ENCODE assay signal across 9 cellular contexts in genomic region chr4:23889814-23890269, GRCh38. TPM values are rescaled to one million over a fixed set of nuclear protein-coding genes. Genes with fewer than 3 reads are reported as not detected.
A peak's percentile ranks its signal among the peaks of the same experiment; 100 is the strongest.
DNase-seq lines count a peak whose midpoint lies in the region; ATAC-seq and TF ChIP-seq lines count a peak whose summit lies in the region.
"Had no signal": no experiment of that assay in that cellular context is flagged by ENCODE, and none has a peak within 500 bp of the region (broad histone marks: within the 10 kb centered on the region; RNA-seq: fewer than 3 reads in every experiment).

PPARGC1A (minus strand) TSS chr4:23890047; CDS start chr4:23889957, 90 bp downstream.

- no peak within 1 kb of the TSS for H2AK5ac ChIP-seq in mesendoderm (ENCODE audit: low read length)

- no peak within 1 kb of the TSS for H4K5ac ChIP-seq in mesendoderm (ENCODE audit: low read length)

- H3K36me3 ChIP-seq in mesendoderm (ENCODE audit: control insufficient read depth, insufficient read depth, low read length): no peaks in the 10 kb centered on the region

- no peak within 1 kb of the TSS for H3K4ac ChIP-seq in mesendoderm (ENCODE audit: low read depth, low read length)

- peak; percentile 75 for ATAC-seq in HG02588 (IDR thresholded peaks at IDR 0.05; ENCODE audit: unreplicated experiment)

- DNase-seq in C1 segment of cervical spinal cord (lab: John Stamatoyannopoulos, UW): peak in 12 of 14 donors; percentile 22 to 64 (median 32)
- peak; percentile 35 for DNase-seq in NOMO-1 treated with dmso at 0.1 percent for 144 hours (lab: John Stamatoyannopoulos, UW; ENCODE audit: unreplicated experiment)
- peak; percentile 40 for DNase-seq in epithelial cell of esophagus (ENCODE audit: low read depth)
- DNase-seq in mesendoderm: peak; percentile 43
- no peak for DNase-seq in type B pancreatic cell (ENCODE audit: extremely low spot score, unreplicated experiment)
- no peak for DNase-seq in dermis blood vessel endothelial cell
- DNase-seq in SKM-1 (lab: John Stamatoyannopoulos, UW; ENCODE audit: unreplicated experiment): no peak

- H3K27me3 Mint-ChIP-seq in type B pancreatic cell: no peaks in the 10 kb centered on the region

- H3K79me1 ChIP-seq in mesendoderm (ENCODE audit: low read length): no peaks in the 10 kb centered on the region

- no peak within 1 kb of the TSS for H3K9ac ChIP-seq in mesendoderm (ENCODE audit: low read length)

- no peak within 1 kb of the TSS for H3K18ac ChIP-seq in mesendoderm (ENCODE audit: low read length)

- H3K4me2 ChIP-seq in mesendoderm (ENCODE audit: low read length): peak within 1 kb of the TSS; percentile 54

- peaks cover 3% of the 10 kb centered on the region for H3K36me3 Mint-ChIP-seq in type B pancreatic cell

- TF ChIP-seq CTCF in epithelial cell of esophagus (IDR thresholded peaks at IDR 0.05; ENCODE audit: insufficient read depth, low read depth, low read length, missing control alignments) (no peak), type B pancreatic cell (conservative IDR thresholded peaks at IDR 0.05) (no peak)

- H3K9me3 Mint-ChIP-seq in type B pancreatic cell: no peaks in the 10 kb centered on the region
- H3K9me3 Mint-ChIP-seq: dendritic cell treated with granulocyte-macrophage colony-stimulating factor and Interleukin-4, amounts not matched to agents 40 ng/mL and 50 ng/mL, for 4 days had no signal

- H3K4me1 Mint-ChIP-seq in type B pancreatic cell (ENCODE audit: unreplicated experiment): peaks cover 42% of the 10 kb centered on the region

- H4K8ac ChIP-seq in mesendoderm (ENCODE audit: low read depth, low read length): no peak within 1 kb of the TSS

- H3K4me1 ChIP-seq in mesendoderm (ENCODE audit: control insufficient read depth, low read depth, low read length): peaks cover 5% of the 10 kb centered on the region

- no peaks in the 10 kb centered on the region for H3K27me3 ChIP-seq in mesendoderm (ENCODE audit: insufficient read depth, low read length, poor library complexity)

- no peak within 1 kb of the TSS for H2BK15ac ChIP-seq in mesendoderm (replicated peaks; ENCODE audit: low read depth)

- no CpG with 5 or more reads among the region's 9 CpGs for WGBS in mesendoderm (ENCODE audit: extremely low coverage, insufficient coverage, low lambda C conversion rate)

- H2BK5ac ChIP-seq in mesendoderm (ENCODE audit: low read length): no peak within 1 kb of the TSS

- H3K4me3 Mint-ChIP-seq in type B pancreatic cell: peak within 1 kb of the TSS; percentile 99
- H3K4me3 Mint-ChIP-seq: dendritic cell treated with granulocyte-macrophage colony-stimulating factor and Interleukin-4, amounts not matched to agents 40 ng/mL and 50 ng/mL, for 4 days had no signal

- no peak within 1 kb of the TSS for H2BK120ac ChIP-seq in mesendoderm (ENCODE audit: low read depth, low read length)

- peak within 1 kb of the TSS; percentile 94 for H3K27ac Mint-ChIP-seq in type B pancreatic cell
- H3K27ac Mint-ChIP-seq: dendritic cell treated with granulocyte-macrophage colony-stimulating factor and Interleukin-4, amounts not matched to agents 40 ng/mL and 50 ng/mL, for 4 days had no signal

- no peaks in the 10 kb centered on the region for H3K79me2 ChIP-seq in mesendoderm (ENCODE audit: control insufficient read depth, insufficient read depth, low read length)

- H3K27ac ChIP-seq in mesendoderm (ENCODE audit: low read depth, low read length): no peak within 1 kb of the TSS

- H3K23ac ChIP-seq in mesendoderm (ENCODE audit: low read length): no peak within 1 kb of the TSS

- H3K4me3 ChIP-seq in epithelial cell of esophagus (ENCODE audit: low read length): peak within 1 kb of the TSS; percentile 44
- no peak within 1 kb of the TSS for H3K4me3 ChIP-seq in mesendoderm (ENCODE audit: low read length)

- H3K56ac ChIP-seq in mesendoderm (ENCODE audit: low read length): peak within 1 kb of the TSS; percentile 19

RNA-seq across cellular contexts. Expression of gene PPARGC1A, which starts in this region (rescaled TPM):
- 0.90 TPM for polyA plus RNA-seq in mesendoderm (2013, experiment 1 of 2)
- 1.1 TPM for polyA plus RNA-seq in mesendoderm (2013, experiment 2 of 2)
- total RNA-seq in type B pancreatic cell (ENCODE audit: low replicate concordance) (39.4 and 93.3 TPM in 2 replicates), dermis blood vessel endothelial cell (1.4 and 1.5 TPM in 2 replicates)

Comparison
In these comparisons a context has a peak if more than half of its experiments do, and no peak if none do; other contexts are left out.
1. RNA of gene PPARGC1A (total RNA-seq): 39.4 to 93.3 TPM in type B pancreatic cell; 1.4 to 1.5 TPM in dermis blood vessel endothelial cell; every median in the first group is over 10 times any median in the second.
2. DNase-seq: peak in C1 segment of cervical spinal cord (12 of 14), NOMO-1 treated with dmso at 0.1 percent for 144 hours (single experiment), epithelial cell of esophagus (single experiment) and mesendoderm (single experiment); none in type B pancreatic cell (single experiment), dermis blood vessel endothelial cell (single experiment) and SKM-1 (single experiment).